ENCODE assay signal across 8 cellular contexts in genomic region chr1:168136709-168137514, GRCh38. TPM values are rescaled to one million over a fixed set of nuclear protein-coding genes. Genes with fewer than 3 reads are reported as not detected.
DNase-seq lines count a peak whose midpoint lies in the region; ATAC-seq, FAIRE-seq and TF ChIP-seq lines count a peak whose summit lies in the region.

Gene GPR161 (minus strand): TSS chr1:168136930. CDS start chr1:168104850, 32,080 bp downstream.

- no peaks in the 10 kb centered on the region for H3K36me3 ChIP-seq in naive thymus-derived CD4-positive, alpha-beta T cell (ENCODE audit: control insufficient read depth in 2 of 3, insufficient read depth in 3 of 3, low read length in 3 of 3)

- DNase-seq in AG04449 (ENCODE audit: low read depth, low spot score) = no peak
- DNase-seq in NCI-H345 (lab: John Stamatoyannopoulos, UW) = peak; percentile 57
- DNase-seq in activated effector memory CD4-positive, alpha-beta T cell treated with Interleukin-2 at 50 U/mL for 16 hours = peak; percentile 5
- DNase-seq in fibroblast of the aortic adventitia (ENCODE audit: low read depth) = peak; percentile 33
- DNase-seq in naive thymus-derived CD4-positive, alpha-beta T cell = peak in 7 of 9 donors; percentile 4 to 48 (median 20)
- DNase-seq in urothelium cell line (ENCODE audit: low spot score) = peak; percentile 67
- DNase-seq in NCI-H2081 treated with DMSO at 0.1 percent for 48 hours (lab: John Stamatoyannopoulos, UW) = no peak

- H3K27me3 Mint-ChIP-seq in naive thymus-derived CD4-positive, alpha-beta T cell = peaks cover 37 to 70% (median 40%) of the 10 kb centered on the region in 5 donors

- H3K4me3 Mint-ChIP-seq in naive thymus-derived CD4-positive, alpha-beta T cell = peak within 1 kb of the TSS; percentile 86 to 98 (median 91)

- peaks cover 12 to 23% (median 18%) of the 10 kb centered on the region in 7 donors for H3K4me1 Mint-ChIP-seq in naive thymus-derived CD4-positive, alpha-beta T cell

- POLR2A ChIA-PET in AG04449 (lab: Yijun Ruan, JAX) = interaction anchor here (0.8 to 1.4 kb wide), 2 partner anchors 11 to 57 kb away, joined by 3 to 5 read pairs; no protein-coding TSS in a partner anchor
- POLR2A ChIA-PET in naive thymus-derived CD4-positive, alpha-beta T cell (lab: Charles Lee) = no interaction called here

- intact Hi-C loops in naive thymus-derived CD4-positive, alpha-beta T cell (cut with micrococcal nuclease) = loop anchor here in 1 of 2 donors (2.0 kb wide), 1 partner anchor 42 kb away; the partner anchor contains the start of gene TIPRL

- no peak for FAIRE-seq in urothelium cell line (lab: Jason Lieb, UNC)

- CTCF ChIA-PET in AG04449 (lab: Yijun Ruan, JAX) = interaction anchor here (1.3 to 4.8 kb wide), 5 partner anchors 9 to 421 kb away, joined by 3 to 39 read pairs (median 8); no protein-coding TSS in a partner anchor
- CTCF ChIA-PET in naive thymus-derived CD4-positive, alpha-beta T cell (lab: Charles Lee) = no interaction called here

- H3K27me3 ChIP-seq in naive thymus-derived CD4-positive, alpha-beta T cell (ENCODE audit: control insufficient read depth in 2 of 2, insufficient read depth in 2 of 2, low read length in 2 of 2) = peaks cover 0 to 4% of the 10 kb centered on the region in 2 donors

- H3K27ac ChIP-seq in naive thymus-derived CD4-positive, alpha-beta T cell (ENCODE audit: low read depth, low read length) = no peak within 1 kb of the TSS

- H3K36me3 Mint-ChIP-seq in naive thymus-derived CD4-positive, alpha-beta T cell = no peaks in the 10 kb centered on the region

- peaks cover 0 to 2% (median 0%) of the 10 kb centered on the region in 11 donors for H3K9me3 Mint-ChIP-seq in naive thymus-derived CD4-positive, alpha-beta T cell

- H3K4me1 ChIP-seq in naive thymus-derived CD4-positive, alpha-beta T cell (ENCODE audit: control insufficient read depth in 2 of 2, insufficient read depth in 2 of 2, low read length in 2 of 2) = peaks cover 4 to 8% of the 10 kb centered on the region in 2 donors

- peak within 1 kb of the TSS in 8 of 9 donors; percentile 38 to 79 (median 71) for H3K27ac Mint-ChIP-seq in naive thymus-derived CD4-positive, alpha-beta T cell

- ATAC-seq in GM18907 (IDR thresholded peaks at IDR 0.05; ENCODE audit: unreplicated experiment) = peak; percentile 56
- ATAC-seq in naive thymus-derived CD4-positive, alpha-beta T cell = peak; percentile 56

- H3K9me3 ChIP-seq in naive thymus-derived CD4-positive, alpha-beta T cell (ENCODE audit: control insufficient read depth in 2 of 3, low read length in 3 of 3) = no peaks in the 10 kb centered on the region

- TF ChIP-seq CTCF in AG04449 (IDR thresholded peaks at IDR 0.05; ENCODE audit: insufficient read depth, low read length, missing control alignments) = no peak
- TF ChIP-seq CTCF in fibroblast of the aortic adventitia (IDR thresholded peaks at IDR 0.05; ENCODE audit: insufficient read depth, low read length) = peak; percentile 11

- peak within 1 kb of the TSS; percentile 79 for H3K4me3 ChIP-seq in AG04449 (ENCODE audit: low read depth, low read length)
- H3K4me3 ChIP-seq in fibroblast of the aortic adventitia (ENCODE audit: low read depth, low read length) = peak within 1 kb of the TSS; percentile 80
- peak within 1 kb of the TSS; percentile 63 for H3K4me3 ChIP-seq in naive thymus-derived CD4-positive, alpha-beta T cell (ENCODE audit: low read length)

RNA-seq across cellular contexts. Expression of gene GPR161, which starts in this region (rescaled TPM):
- 7.0 and 12.3 TPM in 2 replicates for total RNA-seq in fibroblast of the aortic adventitia (ENCODE audit: low replicate concordance)
- total RNA-seq in naive thymus-derived CD4-positive, alpha-beta T cell = under 1 TPM in 4 of 5 experiments, not detected in 1; 0.05 to 0.60 (median 0.17) TPM
- polyA plus RNA-seq in naive thymus-derived CD4-positive, alpha-beta T cell = not detected

Comparison
In these comparisons a context has a peak if more than half of its experiments do, and no peak if none do; other contexts are left out.
1. Peak in DNase-seq, ATAC-seq and H3K4me3 ChIP-seq in naive thymus-derived CD4-positive, alpha-beta T cell; RNA of the gene not detected or under 1 TPM.
2. DNase-seq: peak in NCI-H345 (single experiment), activated effector memory CD4-positive, alpha-beta T cell treated with Interleukin-2 at 50 U/mL for 16 hours (single experiment), fibroblast of the aortic adventitia (single experiment) and urothelium cell line (single experiment); none in AG04449 (single experiment) and NCI-H2081 treated with DMSO at 0.1 percent for 48 hours (single experiment).
3. Peak in every context shown above with its lines, with median percentiles within 50 percentile points of each other: H3K4me3 ChIP-seq.